In genomic region chr5:43098064-43098463, GRCh38 we compare ENCODE assay signal across 8 cellular contexts.
"Had no signal": no experiment of that assay in that cellular context is flagged by ENCODE, and none has a peak within 500 bp of the region (broad histone marks: within the 10 kb centered on the region; RNA-seq: fewer than 3 reads in every experiment).

No MANE protein-coding gene starts in this region.

- H3K9me3 Mint-ChIP-seq: IgD-negative memory B cell had no signal

- H3K27me3 Mint-ChIP-seq: IgD-negative memory B cell had no signal

- ATAC-seq: HepG2 had no signal

- H3K4me2 ChIP-seq: KMS-11 had no signal

- DNase-seq: IMR-90, KBM-7, KG1 had no signal

- FAIRE-seq: HepG2, HTR-8/SVneo had no signal

- H3K9ac ChIP-seq: KMS-11 had no signal

- H3K27ac Mint-ChIP-seq: IgD-negative memory B cell had no signal

- H3K27ac ChIP-seq: HL-60, KMS-11 had no signal

- H3K4me3 Mint-ChIP-seq: IgD-negative memory B cell had no signal

- H3K4me1 Mint-ChIP-seq: IgD-negative memory B cell had no signal
